26 cellular contexts compared by ENCODE assay signal in genomic region chr10:93447019-93447418, GRCh38. TPM values are rescaled to one million over a fixed set of nuclear protein-coding genes. Genes with fewer than 3 reads are reported as not detected.
DNase-seq lines count a peak whose midpoint lies in the region; ATAC-seq and TF ChIP-seq lines count a peak whose summit lies in the region.
"Had no signal": no experiment of that assay in that cellular context is flagged by ENCODE, and none has a peak within 500 bp of the region (broad histone marks: within the 10 kb centered on the region; RNA-seq: fewer than 3 reads in every experiment).

No MANE protein-coding gene starts in this region.

- H3K4me2 ChIP-seq in PC-3 (ENCODE audit: low read length): no peak overlapping the region
- H3K4me2 ChIP-seq: BLaER1 had no signal

- 86 to 88% methylated on average over 5 to 6 of the region's 6 CpGs for WGBS in endodermal cell (ENCODE audit: insufficient coverage in 1 of 2, insufficient read length in 1 of 2), 2 experiments

- H3K27ac ChIP-seq in PC-3 (ENCODE audit: low read length) (peak overlapping the region; percentile 80), endodermal cell (ENCODE audit: low read depth, low read length) (no peak overlapping the region), tibial artery (peak overlapping the region; percentile 94 to 95)
- H3K27ac ChIP-seq: BLaER1, neutrophil, SK-N-MC had no signal

- no TSS peak for BruUV-seq in PC-3 (replicated peaks; lab: Mats Ljungman, UMichigan)

- H3K9ac ChIP-seq in PC-3 (ENCODE audit: low read length) (no peak overlapping the region), endodermal cell (ENCODE audit: extremely low read depth, low read length, poor library complexity, severe bottlenecking) (no peak overlapping the region)
- H3K9ac ChIP-seq: BLaER1 had no signal

- H3K36me3 ChIP-seq in PC-3 (ENCODE audit: low read depth, low read length) (peaks cover 68% of the 10 kb centered on the region), endodermal cell (ENCODE audit: control insufficient read depth, insufficient read depth, low read length) (peaks cover 73% of the 10 kb centered on the region), tibial artery (peaks cover 16 to 44% (median 26%) of the 10 kb centered on the region in 3 donors)
- H3K36me3 ChIP-seq: BLaER1, neutrophil, right lobe of liver had no signal

- no peaks in the 10 kb centered on the region for H3K27me3 ChIP-seq in PC-3 (ENCODE audit: low read length)
- no peaks in the 10 kb centered on the region for H3K27me3 ChIP-seq in endodermal cell (ENCODE audit: control insufficient read depth, insufficient read depth, low read length, poor library complexity, severe bottlenecking)
- no peaks in the 10 kb centered on the region for H3K27me3 ChIP-seq in tibial artery
- H3K27me3 ChIP-seq: BLaER1, neutrophil, right lobe of liver had no signal

- H3K36me3 Mint-ChIP-seq in endodermal cell (ENCODE audit: low read depth): peaks cover 29% of the 10 kb centered on the region
- H3K36me3 Mint-ChIP-seq in nephron (ENCODE audit: low read depth): peaks cover 14% of the 10 kb centered on the region

- H3K4me1 ChIP-seq in PC-3 (ENCODE audit: insufficient read depth, low read length) (peaks cover 49% of the 10 kb centered on the region), endodermal cell (ENCODE audit: control insufficient read depth, insufficient read depth, low read length) (peaks cover 6% of the 10 kb centered on the region), tibial artery (peaks cover 0 to 46% (median 31%) of the 10 kb centered on the region in 4 donors)
- H3K4me1 ChIP-seq: BLaER1 had no signal

- POLR2A ChIA-PET in PC-3 (lab: Charles Lee; ENCODE audit: unreplicated experiment): interaction anchor here (1.9 kb wide), 1 partner anchor 29 kb away, joined by 34 read pairs; no protein-coding TSS in a partner anchor

- H3K9me3 Mint-ChIP-seq in endodermal cell: no peaks in the 10 kb centered on the region
- H3K9me3 Mint-ChIP-seq in nephron: no peaks in the 10 kb centered on the region

- H3K4me3 Mint-ChIP-seq in endodermal cell: no peak overlapping the region
- H3K4me3 Mint-ChIP-seq in nephron: no peak overlapping the region

- H3K9me2 ChIP-seq in PC-3 (replicated peaks; ENCODE audit: low read length): no peaks in the 10 kb centered on the region

- H3F3A ChIP-seq in PC-3 (ENCODE audit: low read length, unreplicated experiment): peaks cover 8% of the 10 kb centered on the region

- H4K20me1 ChIP-seq in PC-3 (ENCODE audit: low read length): peaks cover 9% of the 10 kb centered on the region; the same call in 1 of the 2 replicates
- H4K20me1 ChIP-seq: BLaER1 had no signal

- no peak overlapping the region for H2AFZ ChIP-seq in PC-3 (ENCODE audit: low read length)

- TF ChIP-seq CTCF in PC-3 (conservative IDR thresholded peaks at IDR 0.05; ENCODE audit: low read depth, low read length) (no peak), endodermal cell (conservative IDR thresholded peaks at IDR 0.05) (no peak), nephron (IDR thresholded peaks at IDR 0.05; ENCODE audit: unreplicated experiment in 3 of 3) (no peak), tibial artery (IDR thresholded peaks at IDR 0.05) (no peak)

- H3K9me3 ChIP-seq in PC-3 (ENCODE audit: low read length) (no peaks in the 10 kb centered on the region), endodermal cell (ENCODE audit: control insufficient read depth, low read length) (no peaks in the 10 kb centered on the region), tibial artery (no peaks in the 10 kb centered on the region)
- H3K9me3 ChIP-seq: BLaER1, mucosa of descending colon, neutrophil, right lobe of liver had no signal

- H3K4me1 Mint-ChIP-seq in endodermal cell (peaks cover 41% of the 10 kb centered on the region), nephron (peaks cover 47% of the 10 kb centered on the region)

- CTCF ChIA-PET in PC-3 (lab: Charles Lee): no interaction called here

- peaks cover 75% of the 10 kb centered on the region for H3K79me2 ChIP-seq in PC-3 (ENCODE audit: low read length)

- H3K27me3 Mint-ChIP-seq in endodermal cell (ENCODE audit: insufficient read depth) (no peaks in the 10 kb centered on the region), nephron (ENCODE audit: low read depth) (no peaks in the 10 kb centered on the region)

- ATAC-seq in PC-3 (no peak), esophagus mucosa (no peak)
- ATAC-seq: mucosa of descending colon, right lobe of liver had no signal

- no peak overlapping the region for H3K4me3 ChIP-seq in PC-3 (ENCODE audit: low read length)
- H3K4me3 ChIP-seq in endodermal cell (ENCODE audit: low read length): no peak overlapping the region
- no peak overlapping the region for H3K4me3 ChIP-seq in tibial artery
- H3K4me3 ChIP-seq: BLaER1, mucosa of descending colon, right lobe of liver, SK-N-MC had no signal

- H3K27ac Mint-ChIP-seq in endodermal cell (peak overlapping the region; percentile 95), nephron (peak overlapping the region; percentile 76 to 99 (median 91))

- DNase-seq in PC-3: no peak
- no peak for DNase-seq in endodermal cell
- DNase-seq in tibial artery: no peak
- DNase-seq in NCI-H2227 treated with DMSO at 0.1 percent for 48 hours (lab: John Stamatoyannopoulos, UW): no peak
- DNase-seq in stimulated activated CD4-positive, alpha-beta T cell treated with anti-CD3 and anti-CD28 coated beads, Interleukin-2, amount 100 ng/mL, for 48 hours: no peak
- no peak for DNase-seq in activated naive CD4-positive, alpha-beta T cell (lab: John Stamatoyannopoulos, UW)
- DNase-seq: activated CD8-positive, alpha-beta memory T cell treated with anti-CD3 and anti-CD28 coated beads, Interleukin-2, amount 50 U/mL, for 4 hours; activated gamma-delta T cell treated with Interleukin-2 at 50 U/mL for 16 hours; amygdala; cerebellar nuclear complex; DMS153; effector memory CD4-positive, alpha-beta T cell; foreskin fibroblast; mucosa of descending colon; NCI-H1417 treated with DMSO at 0.1 percent for 48 hours; NCI-H2171; NCI-H748 treated with DMSO at 0.1 percent for 48 hours; OCI-M1; right lobe of liver; stimulated activated CD4-positive, alpha-beta T cell treated with anti-CD3 and anti-CD28 coated beads, Interleukin-1b, Interleukin-23, amount 100 ng/mL, for 48 hours; T1000 had no signal

- intact Hi-C loops in PC-3 (cut with micrococcal nuclease) (no loop called here), tibial artery (cut with DNase I; ENCODE audit: low total_unique reads) (no loop called here)

RNA-seq across cellular contexts. Expression of gene MYOF, which starts 35.1 kb away (rescaled TPM):
- total RNA-seq in PC-3 (2014; rRNA removed) (174 and 189 TPM in 2 replicates), endodermal cell (10 to 100 TPM; 37.4 to 93.8 TPM), esophagus mucosa (134 TPM)
- 15.6 TPM for polyA plus RNA-seq in endodermal cell (2013, experiment 1 of 2)
- polyA plus RNA-seq in endodermal cell (2013, experiment 2 of 2): 21.2 TPM

RNA-seq across cellular contexts. Expression of gene CEP55, which starts 49.4 kb away (rescaled TPM):
- total RNA-seq in PC-3 (2014; rRNA removed) (62.6 and 63.6 TPM in 2 replicates), endodermal cell (10 to 100 TPM; 50.3 to 66.8 TPM), esophagus mucosa (17.8 TPM)
- 39.2 TPM for polyA plus RNA-seq in endodermal cell (2013, experiment 1 of 2)
- polyA plus RNA-seq in endodermal cell (2013, experiment 2 of 2): 45.6 TPM
